In the genomic region with DNA sequence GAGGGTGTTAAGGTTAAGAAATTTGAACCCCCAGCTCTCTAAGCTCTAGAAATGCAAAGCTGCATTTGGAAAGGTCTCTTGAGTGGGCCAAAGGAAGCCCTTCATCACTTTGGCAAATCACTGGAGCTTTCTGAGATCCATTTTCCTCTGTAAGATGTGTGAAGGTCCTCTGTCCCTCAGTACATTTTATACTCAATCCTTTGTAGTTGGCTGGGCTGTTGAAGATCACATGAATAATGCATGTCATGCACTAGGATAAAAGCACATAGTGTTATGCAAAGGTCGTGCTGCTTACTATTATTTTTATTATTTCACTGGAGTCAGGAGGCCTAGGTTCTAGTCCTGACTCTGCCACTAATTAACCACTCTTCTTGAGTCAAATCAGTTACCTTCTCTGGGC, we compare ENCODE assay signal across 21 cellular contexts.
DNase-seq lines count a peak whose midpoint lies in the region; ATAC-seq, FAIRE-seq and TF ChIP-seq lines count a peak whose summit lies in the region.
"Had no signal": no experiment of that assay in that cellular context is flagged by ENCODE, and none has a peak within 500 bp of the region (broad histone marks: within the 10 kb centered on the region; RNA-seq: fewer than 3 reads in every experiment).

No MANE protein-coding gene starts in this region.

- H3K36me3 Mint-ChIP-seq in endodermal cell (ENCODE audit: low read depth) = no peaks in the 10 kb centered on the region
- no peaks in the 10 kb centered on the region for H3K36me3 Mint-ChIP-seq in activated naive CD8-positive, alpha-beta T cell treated with anti-CD3 and anti-CD28 coated beads, Interleukin-2, amount 50 U/mL, for 24 hours (ENCODE audit: low read depth)
- H3K36me3 Mint-ChIP-seq: CD4-positive, CD25-positive, alpha-beta regulatory T cell; CD8-positive, alpha-beta memory T cell had no signal

- H3K27ac Mint-ChIP-seq in endodermal cell = no peak overlapping the region
- H3K27ac Mint-ChIP-seq in activated naive CD8-positive, alpha-beta T cell treated with anti-CD3 and anti-CD28 coated beads, Interleukin-2, amount 50 U/mL, for 24 hours = no peak overlapping the region
- H3K27ac Mint-ChIP-seq: CD4-positive, CD25-positive, alpha-beta regulatory T cell; CD8-positive, alpha-beta memory T cell had no signal

- peaks cover 4% of the 10 kb centered on the region for H3F3A ChIP-seq in neural cell (ENCODE audit: insufficient read depth, low read length, poor library complexity, severe bottlenecking)

- H3K4me1 Mint-ChIP-seq in endodermal cell = peaks cover 23% of the 10 kb centered on the region
- H3K4me1 Mint-ChIP-seq in activated naive CD8-positive, alpha-beta T cell treated with anti-CD3 and anti-CD28 coated beads, Interleukin-2, amount 50 U/mL, for 24 hours = no peaks in the 10 kb centered on the region
- H3K4me1 Mint-ChIP-seq: CD4-positive, CD25-positive, alpha-beta regulatory T cell; CD8-positive, alpha-beta memory T cell had no signal

- no peaks in the 10 kb centered on the region for H4K20me1 ChIP-seq in neural cell (ENCODE audit: insufficient read depth)

- no peak for TF ChIP-seq EP300 in neural cell (conservative IDR thresholded peaks at IDR 0.05; ENCODE audit: poor library complexity, severe bottlenecking)

- FAIRE-seq in GM19239 (lab: Jason Lieb, UNC) = peak; percentile 48
- FAIRE-seq: A204.1, HTR-8/SVneo, K562 had no signal

- H3K4me1 ChIP-seq in endodermal cell (ENCODE audit: control insufficient read depth, insufficient read depth, low read length) = peaks cover 5% of the 10 kb centered on the region
- H3K4me1 ChIP-seq: BE2C, Caco-2, HAP-1 had no signal

- H2AFZ ChIP-seq in neural cell (ENCODE audit: low read depth, low read length) = no peak overlapping the region
- H2AFZ ChIP-seq: GM23248 had no signal

- H3K4me3 ChIP-seq in endodermal cell (ENCODE audit: low read length) (no peak overlapping the region), neural cell (ENCODE audit: low read length) (no peak overlapping the region)
- H3K4me3 ChIP-seq: GM23248, HAP-1, K562 had no signal

- H3K27ac ChIP-seq in endodermal cell (ENCODE audit: low read depth, low read length) = peak overlapping the region; percentile 8
- H3K27ac ChIP-seq in neural cell (ENCODE audit: low read length) = peak overlapping the region; percentile 11
- H3K27ac ChIP-seq: GM23248 had no signal

- no peaks in the 10 kb centered on the region for H3K27me3 Mint-ChIP-seq in endodermal cell (ENCODE audit: insufficient read depth)
- no peaks in the 10 kb centered on the region for H3K27me3 Mint-ChIP-seq in activated naive CD8-positive, alpha-beta T cell treated with anti-CD3 and anti-CD28 coated beads, Interleukin-2, amount 50 U/mL, for 24 hours
- H3K27me3 Mint-ChIP-seq: CD4-positive, CD25-positive, alpha-beta regulatory T cell; CD8-positive, alpha-beta memory T cell had no signal

- 75 to 96% methylated on average over 1 of the region's 1 CpG for WGBS in endodermal cell (ENCODE audit: insufficient coverage in 1 of 2, insufficient read length in 1 of 2), 2 experiments

- no peak for TF ChIP-seq CTCF in endodermal cell (conservative IDR thresholded peaks at IDR 0.05)
- TF ChIP-seq CTCF in neural cell (IDR thresholded peaks at IDR 0.05; ENCODE audit: poor library complexity, severe bottlenecking) = no peak

- no peak overlapping the region for H3K9ac ChIP-seq in endodermal cell (ENCODE audit: extremely low read depth, low read length, poor library complexity, severe bottlenecking)
- no peak overlapping the region for H3K9ac ChIP-seq in neural cell (ENCODE audit: low read length)
- H3K9ac ChIP-seq: GM23248 had no signal

- TF ChIP-seq RAD21 in neural cell (conservative IDR thresholded peaks at IDR 0.05) = no peak

- no peaks in the 10 kb centered on the region for H3K9me3 ChIP-seq in endodermal cell (ENCODE audit: control insufficient read depth, low read length)
- no peaks in the 10 kb centered on the region for H3K9me3 ChIP-seq in neural cell (ENCODE audit: low read length)
- H3K9me3 ChIP-seq: BE2C, Caco-2, HAP-1 had no signal

- no peaks in the 10 kb centered on the region for H3K9me2 ChIP-seq in neural cell (ENCODE audit: insufficient read depth, low read length)

- H3K9me3 Mint-ChIP-seq in endodermal cell = no peaks in the 10 kb centered on the region
- H3K9me3 Mint-ChIP-seq in activated naive CD8-positive, alpha-beta T cell treated with anti-CD3 and anti-CD28 coated beads, Interleukin-2, amount 50 U/mL, for 24 hours = no peaks in the 10 kb centered on the region

- H3K36me3 ChIP-seq in endodermal cell (ENCODE audit: control insufficient read depth, insufficient read depth, low read length) = no peaks in the 10 kb centered on the region
- no peaks in the 10 kb centered on the region for H3K36me3 ChIP-seq in neural cell (ENCODE audit: insufficient read depth, low read length)
- H3K36me3 ChIP-seq: BE2C, HAP-1 had no signal

- H3K4me3 Mint-ChIP-seq in endodermal cell = no peak overlapping the region
- no peak overlapping the region for H3K4me3 Mint-ChIP-seq in activated naive CD8-positive, alpha-beta T cell treated with anti-CD3 and anti-CD28 coated beads, Interleukin-2, amount 50 U/mL, for 24 hours
- H3K4me3 Mint-ChIP-seq: CD4-positive, CD25-positive, alpha-beta regulatory T cell; CD8-positive, alpha-beta memory T cell had no signal

- H3K27me3 ChIP-seq in endodermal cell (ENCODE audit: control insufficient read depth, insufficient read depth, low read length, poor library complexity, severe bottlenecking) = no peaks in the 10 kb centered on the region
- H3K27me3 ChIP-seq in neural cell (ENCODE audit: insufficient read depth, low read depth, low read length) = no peaks in the 10 kb centered on the region
- H3K27me3 ChIP-seq: BE2C had no signal

- H3K4me2 ChIP-seq in neural cell (ENCODE audit: low read length) = no peak overlapping the region

- H3K79me2 ChIP-seq in neural cell (replicated peaks; ENCODE audit: insufficient read depth, low read length) = no peaks in the 10 kb centered on the region

- ATAC-seq in HG02981 (IDR thresholded peaks at IDR 0.05; ENCODE audit: unreplicated experiment) (no peak), HG03521 (IDR thresholded peaks at IDR 0.05; ENCODE audit: unreplicated experiment) (no peak)
- ATAC-seq in activated naive CD8-positive, alpha-beta T cell treated with anti-CD3 and anti-CD28 coated beads, Interleukin-2, amount 50 U/mL, for 24 hours = no peak
- ATAC-seq: K562 had no signal

- DNase-seq in GM19239 (ENCODE audit: insufficient read length, low spot score) (no peak), endodermal cell (no peak), renal cortical epithelial cell (ENCODE audit: low read depth) (peak; percentile 2)
- DNase-seq in activated naive CD8-positive, alpha-beta T cell treated with anti-CD3 and anti-CD28 coated beads, Interleukin-2, amount 50 U/mL, for 24 hours = no peak
- DNase-seq: ACHN; BE2C; C1 segment of cervical spinal cord; Caco-2; CD4-positive, CD25-positive, alpha-beta regulatory T cell; CD8-positive, alpha-beta memory T cell; DMS79 treated with DMSO at 0.1 percent for 48 hours; GF-D8; GM23248; IMR-90 had no signal

TF ChIP-seq in neural cell, 6 proteins besides CTCF, POLR2A, EP300 and RAD21:
- TF ChIP-seq REST (IDR thresholded peaks at IDR 0.05; ENCODE audit: borderline replicate concordance) (no peak), MXI1 (conservative IDR thresholded peaks at IDR 0.05; ENCODE audit: poor library complexity, severe bottlenecking) (no peak), SMC3 (conservative IDR thresholded peaks at IDR 0.05; ENCODE audit: poor library complexity) (no peak), POLR2AphosphoS5 (IDR thresholded peaks at IDR 0.05) (no peak), TAF1 (IDR thresholded peaks at IDR 0.05; ENCODE audit: low read depth) (no peak), EZH2 (IDR thresholded peaks at IDR 0.05; ENCODE audit: borderline replicate concordance, insufficient read depth, low read length, poor library complexity, severe bottlenecking) (no peak)
